23 cellular contexts compared by ENCODE assay signal in genomic region chr6:45637056-45637455, GRCh38.
"Had no signal": no experiment of that assay in that cellular context is flagged by ENCODE, and none has a peak within 500 bp of the region (broad histone marks: within the 10 kb centered on the region; RNA-seq: fewer than 3 reads in every experiment).

No MANE protein-coding gene starts in this region.

- H3K4me1 ChIP-seq: colonic mucosa, heart right ventricle, left lung, prostate gland, vagina had no signal

- ATAC-seq: esophagus mucosa; heart right ventricle; left cardiac atrium; left lung; naive thymus-derived CD8-positive, alpha-beta T cell; right cardiac atrium; stimulated activated naive B cell treated with anti-CD40 and anti-IgM and Interleukin-4, amounts not matched to agents 10 μg/mL and 1 μg/mL and 100 μg/mL, for 72 hours had no signal

- H3K36me3 ChIP-seq: colonic mucosa, heart right ventricle, left lung, prostate gland, vagina had no signal

- H3K4me3 ChIP-seq: colonic mucosa, heart right ventricle, left lung, prostate gland, vagina had no signal

- H3K27me3 ChIP-seq: colonic mucosa, left lung, vagina had no signal

- DNase-seq: colonic mucosa; effector CD8-positive, alpha-beta T cell; endodermal cell; glutamatergic neuron; heart right ventricle; hippocampal formation; left cardiac atrium; left lung; mesendoderm; midbrain; naive thymus-derived CD8-positive, alpha-beta T cell; nephron progenitor cell; nucleus accumbens; right cardiac atrium; small intestine; stimulated activated CD4-positive, alpha-beta T cell treated with anti-CD3 and anti-CD28 coated beads, Interleukin-15, amount 100 ng/mL, for 24 hours; stimulated activated CD4-positive, alpha-beta T cell treated with anti-CD3 and anti-CD28 coated beads, Interleukin-2, amount 100 ng/mL, for 48 hours; stimulated activated naive B cell treated with anti-CD40 and anti-IgM and Interleukin-4, amounts not matched to agents 10 μg/mL and 1 μg/mL and 100 μg/mL, for 72 hours; trophoblast cell had no signal

- H3K9me3 ChIP-seq: colonic mucosa, heart right ventricle, left lung, prostate gland, vagina had no signal

- H3K27ac ChIP-seq: colonic mucosa, epithelial cell of prostate, heart right ventricle, left lung, prostate gland, vagina had no signal
